8 cellular contexts compared by ENCODE assay signal in the genomic region with DNA sequence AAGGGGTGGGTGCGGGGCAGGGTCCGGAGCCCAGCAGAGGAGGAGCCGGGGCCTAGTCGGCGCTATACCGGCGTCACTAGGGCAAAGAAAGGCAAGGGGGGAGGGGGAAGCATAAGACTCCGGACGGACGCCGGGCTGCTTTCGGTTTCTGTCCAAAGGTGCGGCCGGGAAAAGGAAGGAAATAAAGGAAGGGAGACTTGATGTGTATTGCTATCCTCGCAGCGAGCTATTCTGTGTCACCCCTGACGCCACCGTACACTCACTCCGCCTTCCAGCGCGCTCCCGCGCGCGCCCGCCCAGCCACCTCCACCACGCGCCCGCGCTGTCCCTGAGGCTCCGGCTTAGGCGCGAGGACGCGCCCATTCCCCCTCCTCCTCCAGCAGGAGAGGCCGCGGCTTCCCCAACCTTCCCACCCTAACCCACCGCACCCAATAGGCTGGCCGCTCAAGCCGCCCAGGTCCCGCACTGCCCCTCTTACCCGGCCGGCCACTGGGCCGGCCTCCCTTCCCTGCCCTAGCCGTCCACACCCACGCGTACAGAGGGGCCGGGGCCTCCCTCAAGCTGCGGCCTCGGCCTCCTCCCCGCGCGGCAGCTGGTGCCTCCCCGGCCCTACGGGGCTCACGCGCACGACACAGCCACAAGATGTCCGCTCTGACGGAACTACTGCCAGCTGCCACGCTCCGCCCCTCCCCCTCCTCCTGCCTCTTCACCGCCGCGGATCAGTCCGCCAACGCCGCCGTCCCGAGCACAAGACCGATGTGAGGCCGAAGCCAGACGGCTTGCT. TPM values are rescaled to one million over a fixed set of nuclear protein-coding genes. Genes with fewer than 3 reads are reported as not detected.
DNase-seq lines count a peak whose midpoint lies in the region; ATAC-seq, FAIRE-seq and TF ChIP-seq lines count a peak whose summit lies in the region.

A gene (minus strand): TSS at position 662 of the 784 bp plus-strand sequence. CDS start 1,043 bp downstream, outside the sequence.

- H3K4me3 ChIP-seq in WERI-Rb-1 (ENCODE audit: low read depth, low read length): peak within 1 kb of the TSS; percentile 77
- peak within 1 kb of the TSS; percentile 90 for H3K4me3 ChIP-seq in bronchial epithelial cell (ENCODE audit: low read depth, low read length)
- H3K4me3 ChIP-seq in spleen: peak within 1 kb of the TSS; percentile 72 to 93 (median 82)

- peaks cover 0 to 3% (median 0%) of the 10 kb centered on the region in 3 donors for H3K36me3 Mint-ChIP-seq in immature natural killer cell

- H3K36me3 ChIP-seq in WERI-Rb-1: peaks cover 55% of the 10 kb centered on the region
- no peaks in the 10 kb centered on the region for H3K36me3 ChIP-seq in bronchial epithelial cell (ENCODE audit: control insufficient read depth, insufficient read depth, low read length)
- H3K36me3 ChIP-seq in spleen: peaks cover 0 to 25% (median 0%) of the 10 kb centered on the region in 6 donors

- in situ Hi-C loops in ACHN (cut with HindIII; ENCODE audit: low pct_ligation_motif_present, low pct_unique_long_range_greater_than_20kb, low sequenced_read_pairs): no loop called here

- TF ChIP-seq CTCF in WERI-Rb-1 (IDR thresholded peaks at IDR 0.05; ENCODE audit: low read depth, low read length) (peak; percentile 26; the same call in 1 of the 2 replicates), bronchial epithelial cell (IDR thresholded peaks at IDR 0.05; ENCODE audit: insufficient read depth, low read length, severe bottlenecking) (no peak), spleen (IDR thresholded peaks at IDR 0.05 in 8 of 11, conservative IDR thresholded peaks at IDR 0.05 in 3 of 11) (peak in 4 of 11 experiments; percentile 11 to 42 (median 23))

- ATAC-seq in GM18867 (IDR thresholded peaks at IDR 0.05; ENCODE audit: unreplicated experiment) (peak; percentile 33), HG03108 (IDR thresholded peaks at IDR 0.05; ENCODE audit: unreplicated experiment) (peak; percentile 18)

- intact Hi-C loops in spleen (cut with DNase I; ENCODE audit: low total_unique reads): loop anchor here (5.0 kb wide), 1 partner anchor 40 kb away; a partner anchor contains a TSS

- peaks cover 33 to 52% (median 41%) of the 10 kb centered on the region in 6 donors for H3K4me1 ChIP-seq in spleen

- H3K27me3 ChIP-seq in WERI-Rb-1 (ENCODE audit: insufficient read depth, low read depth, severe bottlenecking) (no peaks in the 10 kb centered on the region), bronchial epithelial cell (ENCODE audit: control insufficient read depth, insufficient read depth, low read length) (no peaks in the 10 kb centered on the region), spleen (replicated peaks in 1 of 7) (no peaks in the 10 kb centered on the region)

- TF ChIP-seq POLR2A in spleen (IDR thresholded peaks at IDR 0.05): peak; percentile 70 to 89 (median 80)

- no peak for FAIRE-seq in bronchial epithelial cell (lab: Jason Lieb, UNC)

- no peak within 1 kb of the TSS for H3K4me3 Mint-ChIP-seq in immature natural killer cell

- H3K9me3 Mint-ChIP-seq in immature natural killer cell: no peaks in the 10 kb centered on the region

- H3K9me3 ChIP-seq in WERI-Rb-1 (ENCODE audit: severe bottlenecking) (no peaks in the 10 kb centered on the region), spleen (no peaks in the 10 kb centered on the region)

- H3K27me3 Mint-ChIP-seq in immature natural killer cell (ENCODE audit: low read depth in 3 of 3): peaks cover 0 to 2% (median 0%) of the 10 kb centered on the region in 3 donors

- 0 to 1% (median 0%) methylated on average over 58 to 73 of the region's 73 CpGs for WGBS in spleen, 5 donors

- no peak within 1 kb of the TSS for H3K27ac Mint-ChIP-seq in immature natural killer cell

- H3K4me1 Mint-ChIP-seq in immature natural killer cell: peaks cover 12 to 17% of the 10 kb centered on the region in 2 donors

- H3K27ac ChIP-seq in WERI-Rb-1: peak within 1 kb of the TSS; percentile 100
- peak within 1 kb of the TSS; percentile 99 to 100 (median 100) for H3K27ac ChIP-seq in spleen

- DNase-seq in ACHN (peak; percentile 90), NCI-H2196 treated with DMSO at 0.1 percent for 48 hours (lab: John Stamatoyannopoulos, UW; ENCODE audit: unreplicated experiment) (peak; percentile 75), WERI-Rb-1 (peak; percentile 98), bronchial epithelial cell (ENCODE audit: low read depth) (peak; percentile 76), immature natural killer cell (peak; percentile 95 to 96 (median 96)), spleen (peak; percentile 99)

RNA-seq across cellular contexts. Expression of the gene that starts here (rescaled TPM):
- total RNA-seq in bronchial epithelial cell (204 and 244 TPM in 2 replicates), spleen (100 to 1,000 TPM; 303 to 459 (median 316) TPM)
- polyA plus RNA-seq in immature natural killer cell (100 to 1,000 TPM; 411 to 718 (median 463) TPM), spleen (100 to 1,000 TPM; 152 to 212 (median 177) TPM)

Comparison
In these comparisons a context has a peak if more than half of its experiments do, and no peak if none do; other contexts are left out.
1. Peak in every context shown above with its lines: DNase-seq, ATAC-seq, H3K4me3 ChIP-seq and H3K27ac ChIP-seq.